Comparison of ENCODE assay signal across 1 cellular context in the genomic region with DNA sequence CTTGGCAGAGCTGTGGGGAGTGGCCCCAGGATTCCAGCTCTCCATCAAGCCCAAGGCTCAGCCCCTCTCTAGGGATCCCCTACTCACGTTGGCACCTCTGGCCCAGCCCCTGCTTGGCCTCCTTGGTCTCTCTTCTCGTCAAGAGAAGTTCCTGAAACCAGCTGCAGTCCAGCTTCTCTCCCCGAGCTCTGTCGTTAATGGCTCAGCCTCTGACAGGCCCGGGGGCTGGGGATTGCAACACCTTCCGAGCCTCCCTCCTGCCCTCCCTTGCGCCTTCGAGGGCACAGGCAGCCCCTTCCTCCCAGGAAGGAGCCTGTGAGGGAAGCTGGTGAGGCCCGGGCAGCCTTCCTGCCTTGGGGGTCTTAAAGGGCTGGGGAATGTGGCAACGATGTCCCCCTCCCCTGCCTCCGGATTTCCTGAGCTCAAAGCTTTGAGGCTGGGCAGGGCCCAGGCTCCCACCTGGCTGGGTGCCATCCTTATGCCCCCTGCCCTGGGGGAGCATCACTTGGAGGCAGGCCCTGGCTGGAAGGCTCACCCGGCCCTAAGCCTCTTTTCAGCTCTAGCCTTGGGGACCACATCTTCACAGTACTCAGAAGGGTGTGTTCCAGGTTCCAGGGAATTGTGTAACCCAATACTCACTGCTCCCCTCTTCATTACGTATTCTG.
TF ChIP-seq lines count a peak whose summit lies in the region.

Gene CSF3R, minus strand, starts transcription at position 190 of the 665 bp plus-strand sequence. CDS start 3,417 bp downstream, outside the sequence.

TF ChIP-seq in H1, 55 proteins besides CTCF, POLR2A, EP300 and RAD21:
- TF ChIP-seq RNF2 (IDR thresholded peaks at IDR 0.05; ENCODE audit: borderline replicate concordance, low read depth, low read length, missing control alignments, poor library complexity, severe bottlenecking) (no peak), HDAC6 (IDR thresholded peaks at IDR 0.05; ENCODE audit: low read depth, low read length) (no peak), SRF (IDR thresholded peaks at IDR 0.05; ENCODE audit: low read depth, low read length) (no peak), KDM1A (IDR thresholded peaks at IDR 0.05; ENCODE audit: borderline replicate concordance, low read length) (no peak), SAP30 (IDR thresholded peaks at IDR 0.05; ENCODE audit: insufficient read depth, insufficient replicate concordance, low read length) (no peak)
